In genomic region chr14:81447018-81447770, GRCh38 we compare ENCODE assay signal across 18 cellular contexts. TPM values are rescaled to one million over a fixed set of nuclear protein-coding genes. Genes with fewer than 3 reads are reported as not detected.
"Had no signal": no experiment of that assay in that cellular context is flagged by ENCODE, and none has a peak within 500 bp of the region (broad histone marks: within the 10 kb centered on the region; RNA-seq: fewer than 3 reads in every experiment).

No MANE protein-coding gene starts in this region.

- H3K27me3 ChIP-seq: right atrium auricular region had no signal

- H3K27ac Mint-ChIP-seq: activated CD4-positive, alpha-beta T cell treated with anti-CD3 and anti-CD28 coated beads, Interleukin-2, amount 10 ng/mL, durations not matched to agents 24 days and 14 days; activated naive CD4-positive, alpha-beta T cell treated with anti-CD3 and anti-CD28 coated beads, Interleukin-2, amount 10 ng/mL, durations not matched to agents 7 days and 5 days; activated naive CD8-positive, alpha-beta T cell treated with anti-CD3 and anti-CD28 coated beads, Interleukin-2, amount 50 U/mL, for 24 hours; stimulated activated memory B cell treated with anti-CD40 and anti-IgM and Interleukin-4, amounts not matched to agents 10 μg/mL and 1 μg/mL and 100 μg/mL, for 72 hours had no signal

- ATAC-seq: activated naive CD8-positive, alpha-beta T cell treated with anti-CD3 and anti-CD28 coated beads, Interleukin-2, amount 50 U/mL, for 24 hours; SK-N-SH treated with all-trans-retinoic acid at 6 μM for 48 hours; stimulated activated memory B cell treated with anti-CD40 and anti-IgM and Interleukin-4, amounts not matched to agents 10 μg/mL and 1 μg/mL and 100 μg/mL, for 72 hours had no signal

- H3K27ac ChIP-seq: brain microvascular endothelial cell had no signal

- H3K4me3 ChIP-seq: right atrium auricular region had no signal

- DNase-seq: activated CD4-positive, alpha-beta T cell treated with anti-CD3 and anti-CD28 coated beads, Interleukin-2, amount 10 ng/mL, durations not matched to agents 24 days and 14 days; activated CD8-positive, alpha-beta memory T cell treated with anti-CD3 and anti-CD28 coated beads, Interleukin-2, amount 50 U/mL, for 4 hours; activated effector memory CD4-positive, alpha-beta T cell treated with Interleukin-2 at 50 U/mL for 16 hours; activated naive CD4-positive, alpha-beta T cell treated with anti-CD3 and anti-CD28 coated beads, Interleukin-2, amount 10 ng/mL, durations not matched to agents 7 days and 5 days; activated naive CD8-positive, alpha-beta T cell treated with anti-CD3 and anti-CD28 coated beads, Interleukin-2, amount 50 U/mL, for 24 hours; activated T-cell treated with anti-CD3 and anti-CD28 coated beads, Interleukin-2, amount 50 U/mL, for 48 hours; anterior cingulate cortex; brain microvascular endothelial cell; central memory CD4-positive, alpha-beta T cell; erythroblast; hippocampal formation; small intestine; stimulated activated CD4-positive, alpha-beta T cell treated with anti-CD3 and anti-CD28 coated beads, Interleukin-4, amount 100 ng/mL, for 4 hours; T1000 had no signal

- H3K9me3 Mint-ChIP-seq: activated CD4-positive, alpha-beta T cell treated with anti-CD3 and anti-CD28 coated beads, Interleukin-2, amount 10 ng/mL, durations not matched to agents 24 days and 14 days; activated naive CD4-positive, alpha-beta T cell treated with anti-CD3 and anti-CD28 coated beads, Interleukin-2, amount 10 ng/mL, durations not matched to agents 7 days and 5 days; activated naive CD8-positive, alpha-beta T cell treated with anti-CD3 and anti-CD28 coated beads, Interleukin-2, amount 50 U/mL, for 24 hours had no signal

- H3K36me3 ChIP-seq: brain microvascular endothelial cell, right atrium auricular region had no signal

- H3K36me3 Mint-ChIP-seq: activated naive CD4-positive, alpha-beta T cell treated with anti-CD3 and anti-CD28 coated beads, Interleukin-2, amount 10 ng/mL, durations not matched to agents 7 days and 5 days; stimulated activated memory B cell treated with anti-CD40 and anti-IgM and Interleukin-4, amounts not matched to agents 10 μg/mL and 1 μg/mL and 100 μg/mL, for 72 hours had no signal

- H3K4me1 Mint-ChIP-seq: activated CD4-positive, alpha-beta T cell treated with anti-CD3 and anti-CD28 coated beads, Interleukin-2, amount 10 ng/mL, durations not matched to agents 24 days and 14 days; activated naive CD4-positive, alpha-beta T cell treated with anti-CD3 and anti-CD28 coated beads, Interleukin-2, amount 10 ng/mL, durations not matched to agents 7 days and 5 days; activated naive CD8-positive, alpha-beta T cell treated with anti-CD3 and anti-CD28 coated beads, Interleukin-2, amount 50 U/mL, for 24 hours; stimulated activated memory B cell treated with anti-CD40 and anti-IgM and Interleukin-4, amounts not matched to agents 10 μg/mL and 1 μg/mL and 100 μg/mL, for 72 hours had no signal

- H3K4me3 Mint-ChIP-seq: activated CD4-positive, alpha-beta T cell treated with anti-CD3 and anti-CD28 coated beads, Interleukin-2, amount 10 ng/mL, durations not matched to agents 24 days and 14 days; activated naive CD4-positive, alpha-beta T cell treated with anti-CD3 and anti-CD28 coated beads, Interleukin-2, amount 10 ng/mL, durations not matched to agents 7 days and 5 days; activated naive CD8-positive, alpha-beta T cell treated with anti-CD3 and anti-CD28 coated beads, Interleukin-2, amount 50 U/mL, for 24 hours; stimulated activated memory B cell treated with anti-CD40 and anti-IgM and Interleukin-4, amounts not matched to agents 10 μg/mL and 1 μg/mL and 100 μg/mL, for 72 hours had no signal

RNA-seq across cellular contexts. Expression of gene STON2, which starts 47.1 kb away (rescaled TPM):
- total RNA-seq: fibroblast of villous mesenchyme had no signal
